33 cellular contexts compared by ENCODE assay signal in the genomic region with DNA sequence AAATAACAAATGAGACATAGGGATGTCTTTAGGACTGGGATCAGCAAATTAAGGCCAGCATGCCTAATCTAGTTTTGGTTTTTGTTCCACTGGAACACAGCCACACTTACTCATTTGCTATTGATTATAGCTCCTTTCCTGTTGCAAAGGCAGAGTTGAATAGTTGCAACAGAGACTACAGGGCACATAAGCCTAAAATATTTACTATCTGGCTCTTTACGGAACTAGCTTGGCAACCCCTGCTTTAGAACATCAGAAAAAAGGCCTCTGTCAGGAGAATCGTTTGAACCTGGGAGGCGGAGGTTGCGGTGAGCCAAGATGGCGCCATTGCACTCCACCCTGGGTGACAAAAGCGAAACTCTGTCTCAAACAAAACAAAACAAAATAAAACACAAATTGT.
DNase-seq lines count a peak whose midpoint lies in the region; ATAC-seq, FAIRE-seq and TF ChIP-seq lines count a peak whose summit lies in the region.
"Had no signal": no experiment of that assay in that cellular context is flagged by ENCODE, and none has a peak within 500 bp of the region (broad histone marks: within the 10 kb centered on the region; RNA-seq: fewer than 3 reads in every experiment).

No MANE protein-coding gene starts in this region.

- H3K36me3 ChIP-seq in liver (ENCODE audit: control insufficient read depth in 4 of 4, insufficient read depth in 3 of 4, low read depth in 1 of 4, low read length in 3 of 4) = no peaks in the 10 kb centered on the region
- no peaks in the 10 kb centered on the region for H3K36me3 ChIP-seq in HepG2 (replicated peaks in 1 of 2; ENCODE audit: control insufficient read depth in 1 of 2, insufficient read depth in 2 of 2, low read length in 2 of 2)
- no peaks in the 10 kb centered on the region for H3K36me3 ChIP-seq in right lobe of liver
- no peaks in the 10 kb centered on the region for H3K36me3 ChIP-seq in suprapubic skin
- H3K36me3 ChIP-seq: BE2C; BLaER1; BLaER1 treated with 17β-estradiol and CSF1 and Interleukin-3, amounts not matched to agents 10 nM and 100 nM had no signal

- CTCF ChIA-PET in HepG2 (lab: Yijun Ruan, JAX; ENCODE audit: low intra/inter-chr PET ratio, low total read pairs) = no interaction called here

- no peak overlapping the region for H2AFZ ChIP-seq in HepG2 (ENCODE audit: low read length)

- peaks cover 0 to 18% (median 10%) of the 10 kb centered on the region in 4 donors for H3K4me1 ChIP-seq in liver (ENCODE audit: control insufficient read depth in 4 of 4, insufficient read depth in 4 of 4, low read length in 3 of 4)
- H3K4me1 ChIP-seq in HepG2 (ENCODE audit: insufficient read depth, low read length) = peaks cover 17% of the 10 kb centered on the region
- peaks cover 0 to 24% (median 0%) of the 10 kb centered on the region in 4 donors for H3K4me1 ChIP-seq in right lobe of liver
- no peaks in the 10 kb centered on the region for H3K4me1 ChIP-seq in suprapubic skin
- H3K4me1 ChIP-seq: A549; BE2C; BLaER1; BLaER1 treated with 17β-estradiol and CSF1 and Interleukin-3, amounts not matched to agents 10 nM and 100 nM; Caco-2 had no signal

- TF ChIP-seq RAD21 in liver (IDR thresholded peaks at IDR 0.05) = peak; percentile 39 to 63
- TF ChIP-seq RAD21 in HepG2 (CRISPR knock-in tag; IDR thresholded peaks at IDR 0.05) = no peak

- H3K9ac ChIP-seq in liver (ENCODE audit: low read depth in 1 of 2, low read length in 2 of 2) (no peak overlapping the region), HepG2 (ENCODE audit: insufficient read depth, low read depth, low read length) (no peak overlapping the region)
- H3K9ac ChIP-seq: BLaER1; BLaER1 treated with 17β-estradiol and CSF1 and Interleukin-3, amounts not matched to agents 10 nM and 100 nM had no signal

- no peak for TF ChIP-seq CTCF in liver (IDR thresholded peaks at IDR 0.05; ENCODE audit: low read depth, low read length, missing input control)
- TF ChIP-seq CTCF in HepG2 (CRISPR knock-in tag; IDR thresholded peaks at IDR 0.05) = no peak
- no peak for TF ChIP-seq CTCF in right lobe of liver (IDR thresholded peaks at IDR 0.05)
- no peak for TF ChIP-seq CTCF in suprapubic skin (IDR thresholded peaks at IDR 0.05)

- H3K79me2 ChIP-seq in HepG2 (ENCODE audit: insufficient read depth, low read length) = no peaks in the 10 kb centered on the region

- H3K27ac ChIP-seq in liver (ENCODE audit: low read depth in 1 of 2, low read length in 2 of 2) (peak overlapping the region; percentile 44 to 45), HepG2 (ENCODE audit: extremely low read length, insufficient read depth, low read length) (no peak overlapping the region), right lobe of liver (peak overlapping the region; percentile 36 to 60 (median 53)), suprapubic skin (no peak overlapping the region)
- H3K27ac ChIP-seq: 22Rv1; A549; BLaER1; BLaER1 treated with 17β-estradiol and CSF1 and Interleukin-3, amounts not matched to agents 10 nM and 100 nM; C4-2B had no signal

- POLR2A ChIA-PET in HepG2 (lab: Yijun Ruan, JAX) = no interaction called here

- H4K20me1 ChIP-seq in HepG2 (ENCODE audit: insufficient read depth, low read length) = no peaks in the 10 kb centered on the region
- H4K20me1 ChIP-seq: BLaER1; BLaER1 treated with 17β-estradiol and CSF1 and Interleukin-3, amounts not matched to agents 10 nM and 100 nM had no signal

- H3K9me3 ChIP-seq in liver (ENCODE audit: control insufficient read depth in 4 of 4, low read length in 3 of 4) = no peaks in the 10 kb centered on the region
- no peaks in the 10 kb centered on the region for H3K9me3 ChIP-seq in HepG2 (ENCODE audit: low read length)
- H3K9me3 ChIP-seq in right lobe of liver = no peaks in the 10 kb centered on the region
- H3K9me3 ChIP-seq in suprapubic skin = no peaks in the 10 kb centered on the region
- H3K9me3 ChIP-seq: A549; BE2C; BLaER1; BLaER1 treated with 17β-estradiol and CSF1 and Interleukin-3, amounts not matched to agents 10 nM and 100 nM; Caco-2 had no signal

- H3K4me3 ChIP-seq in liver (ENCODE audit: low read depth in 1 of 3, low read length in 3 of 3) (peak overlapping the region in 1 of 3 donors; percentile 17), HepG2 (replicated peaks in 1 of 3; ENCODE audit: insufficient read depth in 1 of 3, low read depth in 2 of 3, low read length in 3 of 3) (no peak overlapping the region), right lobe of liver (no peak overlapping the region), suprapubic skin (no peak overlapping the region)
- H3K4me3 ChIP-seq: A549; BLaER1; BLaER1 treated with 17β-estradiol and CSF1 and Interleukin-3, amounts not matched to agents 10 nM and 100 nM had no signal

- no peak overlapping the region for H3K4me2 ChIP-seq in HepG2 (ENCODE audit: low read depth, low read length)
- H3K4me2 ChIP-seq: A549; BLaER1; BLaER1 treated with 17β-estradiol and CSF1 and Interleukin-3, amounts not matched to agents 10 nM and 100 nM had no signal

- TF ChIP-seq EP300 in HepG2 (IDR thresholded peaks at IDR 0.05; ENCODE audit: low read depth in 2 of 2, low read length in 2 of 2) = no peak
- no peak for TF ChIP-seq EP300 in HepG2 (CRISPR knock-in tag; IDR thresholded peaks at IDR 0.05; ENCODE audit: borderline replicate concordance)
- no peak for TF ChIP-seq EP300 in suprapubic skin (IDR thresholded peaks at IDR 0.05)

- intact Hi-C loops in HepG2 (cut with micrococcal nuclease; ENCODE audit: unreplicated experiment) = no loop called here
- intact Hi-C loops in right lobe of liver (cut with DNase I) = no loop called here

- ATAC-seq in HepG2 = no peak
- ATAC-seq in left lobe of liver = peak; percentile 24
- peak; percentile 52 to 78 (median 65) for ATAC-seq in right lobe of liver
- ATAC-seq: A549; CD8-positive, alpha-beta T cell had no signal

- in situ Hi-C loops in HepG2 (cut with HindIII; ENCODE audit: extremely low pct_ligation_motif_present, low pct_unique_long_range_greater_than_20kb) = no loop called here

- 53% methylated on average over 6 of the region's 6 CpGs for WGBS in liver
- 47% methylated on average over 6 of the region's 6 CpGs for whole genome bisulfite sequencing in HepG2 (ENCODE audit: low lambda C conversion rate)
- 52% methylated on average over 6 of the region's 6 CpGs for WGBS in right lobe of liver (ENCODE audit: insufficient coverage, low coverage, low lambda C conversion rate, missing lambda C conversion rate)
- 75% methylated on average over 6 of the region's 6 CpGs for whole genome bisulfite sequencing in suprapubic skin

- no peak for FAIRE-seq in HepG2 (lab: Jason Lieb, UNC)
- FAIRE-seq: A204.1, A549, D721Med had no signal

- H3K27me3 ChIP-seq in liver (ENCODE audit: control insufficient read depth in 4 of 4, insufficient read depth in 4 of 4, low read length in 3 of 4) = no peaks in the 10 kb centered on the region
- H3K27me3 ChIP-seq in HepG2 (ENCODE audit: control insufficient read depth in 1 of 2, insufficient read depth in 2 of 2, low read length in 2 of 2) = no peaks in the 10 kb centered on the region
- no peaks in the 10 kb centered on the region for H3K27me3 ChIP-seq in right lobe of liver
- no peaks in the 10 kb centered on the region for H3K27me3 ChIP-seq in suprapubic skin
- H3K27me3 ChIP-seq: BE2C; BLaER1; BLaER1 treated with 17β-estradiol and CSF1 and Interleukin-3, amounts not matched to agents 10 nM and 100 nM had no signal

- TF ChIP-seq POLR2A in HepG2 (IDR thresholded peaks at IDR 0.05; ENCODE audit: insufficient read depth in 1 of 2, low read depth in 2 of 2, low read length in 2 of 2) (no peak), right lobe of liver (IDR thresholded peaks at IDR 0.05) (no peak), suprapubic skin (IDR thresholded peaks at IDR 0.05) (no peak)

- no TSS peak for BruUV-seq in HepG2 (replicated peaks; lab: Mats Ljungman, UMichigan)

- DNase-seq in HepG2 (ENCODE audit: low spot score) = no peak
- no peak for DNase-seq in left lobe of liver (ENCODE audit: low spot score)
- DNase-seq in right lobe of liver = no peak
- no peak for DNase-seq in suprapubic skin (ENCODE audit: low spot score in 2 of 2)
- DNase-seq in mucosa of gallbladder (ENCODE audit: low spot score) = no peak
- DNase-seq: 8988T; ACHN; AML-193; BE2C; C1 segment of cervical spinal cord; Caco-2; Calu3; CD4-positive, alpha-beta memory T cell; CD4-positive, alpha-beta T cell; CD4-positive, CD25-positive, alpha-beta regulatory T cell; CD8-positive, alpha-beta memory T cell; CD8-positive, alpha-beta T cell; COR-L47; DMS 273 treated with DMSO at 0.1 percent for 48 hours; DMS153; DMS53; DMS79; DMS79 treated with DMSO at 0.1 percent for 48 hours; DND-41; EL had no signal

TF ChIP-seq in liver, 16 proteins besides CTCF, POLR2A, EP300 and RAD21 (continues in another document):
- TF ChIP-seq TAF1 (conservative IDR thresholded peaks at IDR 0.05) (no peak), FOXA1 (IDR thresholded peaks at IDR 0.05) (no peak), SP1 (IDR thresholded peaks at IDR 0.05) (peak; percentile 75)

TF ChIP-seq in HepG2, 621 proteins besides CTCF, POLR2A, EP300 and RAD21 (continues in another document):
- TF ChIP-seq FIP1L1 (IDR thresholded peaks at IDR 0.05; ENCODE audit: borderline replicate concordance, insufficient read depth, low read depth, low read length) = no peak
- TF ChIP-seq RFXANK (CRISPR knock-in tag; IDR thresholded peaks at IDR 0.05) = no peak
- TF ChIP-seq, protein P1, sequence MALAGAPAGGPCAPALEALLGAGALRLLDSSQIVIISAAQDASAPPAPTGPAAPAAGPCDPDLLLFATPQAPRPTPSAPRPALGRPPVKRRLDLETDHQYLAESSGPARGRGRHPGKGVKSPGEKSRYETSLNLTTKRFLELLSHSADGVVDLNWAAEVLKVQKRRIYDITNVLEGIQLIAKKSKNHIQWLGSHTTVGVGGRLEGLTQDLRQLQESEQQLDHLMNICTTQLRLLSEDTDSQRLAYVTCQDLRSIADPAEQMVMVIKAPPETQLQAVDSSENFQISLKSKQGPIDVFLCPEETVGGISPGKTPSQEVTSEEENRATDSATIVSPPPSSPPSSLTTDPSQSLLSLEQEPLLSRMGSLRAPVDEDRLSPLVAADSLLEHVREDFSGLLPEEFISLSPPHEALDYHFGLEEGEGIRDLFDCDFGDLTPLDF (CRISPR knock-in tag; IDR thresholded peaks at IDR 0.05) = no peak
- TF ChIP-seq BORCS8-MEF2B (CRISPR knock-in tag; IDR thresholded peaks at IDR 0.05) = no peak
- no peak for TF ChIP-seq ZNF777 (CRISPR knock-in tag; IDR thresholded peaks at IDR 0.05)
- TF ChIP-seq NRL (CRISPR knock-in tag; IDR thresholded peaks at IDR 0.05; ENCODE audit: borderline replicate concordance) = no peak
- TF ChIP-seq ZNF792 (CRISPR knock-in tag; IDR thresholded peaks at IDR 0.05) = no peak
- TF ChIP-seq RBFOX2 (IDR thresholded peaks at IDR 0.05; ENCODE audit: low read depth, low read length) = no peak
- no peak for TF ChIP-seq CENPT (CRISPR knock-in tag; IDR thresholded peaks at IDR 0.05; ENCODE audit: low read depth)
- no peak for TF ChIP-seq ZNF232 (CRISPR knock-in tag; IDR thresholded peaks at IDR 0.05; ENCODE audit: borderline replicate concordance)
- TF ChIP-seq SUZ12 (IDR thresholded peaks at IDR 0.05; ENCODE audit: low read depth, low read length) = no peak
- no peak for TF ChIP-seq CHCHD3 (CRISPR knock-in tag; IDR thresholded peaks at IDR 0.05)
- no peak for TF ChIP-seq ZNF343 (CRISPR knock-in tag; IDR thresholded peaks at IDR 0.05)
- no peak for TF ChIP-seq SOX13 (IDR thresholded peaks at IDR 0.05)
- no peak for TF ChIP-seq SOX13 (CRISPR knock-in tag; conservative IDR thresholded peaks at IDR 0.05 in 1 of 2, IDR thresholded peaks at IDR 0.05 in 1 of 2)

Comparison
In these comparisons a context has a peak if more than half of its experiments do, and no peak if none do; other contexts are left out.
1. H3K27ac ChIP-seq: peak in liver (2 of 2) and right lobe of liver (3 of 3); none in HepG2 (single experiment) and suprapubic skin (single experiment).